In genomic region chr15:74851960-74852359, GRCh38 we compare ENCODE assay signal across 34 cellular contexts. TPM values are rescaled to one million over a fixed set of nuclear protein-coding genes. Genes with fewer than 3 reads are reported as not detected.
"Had no signal": no experiment of that assay in that cellular context is flagged by ENCODE, and none has a peak within 500 bp of the region (broad histone marks: within the 10 kb centered on the region; RNA-seq: fewer than 3 reads in every experiment).

No MANE protein-coding gene starts in this region.

- H3K27ac ChIP-seq: gastrocnemius medialis, left ventricle myocardium inferior, neutrophil, ovary, tibial nerve, WERI-Rb-1 had no signal

- H3K4me3 ChIP-seq: gastrocnemius medialis, left ventricle myocardium inferior, ovary, skin epidermis, tibial nerve had no signal

- H3K27me3 Mint-ChIP-seq: activated CD4-positive, alpha-beta memory T cell treated with anti-CD3 and anti-CD28 coated beads for 36 hours; activated naive CD8-positive, alpha-beta T cell treated with anti-CD3 and anti-CD28 coated beads, Interleukin-2, amount 50 U/mL, for 24 hours; effector memory CD8-positive, alpha-beta T cell; progenitor cell of endocrine pancreas; T-helper 17 cell had no signal

- H3K36me3 ChIP-seq: ovary had no signal

- DNase-seq: activated CD4-positive, alpha-beta memory T cell treated with anti-CD3 and anti-CD28 coated beads for 36 hours; activated CD4-positive, alpha-beta T cell treated with anti-CD3 and anti-CD28 coated beads for 48 hours; activated CD8-positive, alpha-beta memory T cell treated with anti-CD3 and anti-CD28 coated beads, Interleukin-2, amount 50 U/mL, for 4 hours; activated naive CD8-positive, alpha-beta T cell treated with anti-CD3 and anti-CD28 coated beads, Interleukin-2, amount 50 U/mL, for 24 hours; activated T-cell treated with anti-CD3 and anti-CD28 coated beads, Interleukin-2, amount 50 U/mL, for 4 hours; amygdala; caudate nucleus; cortex of kidney; effector memory CD8-positive, alpha-beta T cell; gastrocnemius medialis; glutamatergic neuron; left ventricle myocardium inferior; ovary; retina; stimulated activated CD4-positive, alpha-beta T cell treated with anti-CD3 and anti-CD28 coated beads, Interleukin-12 subunit alpha, Interleukin-12 subunit beta, amount 100 ng/mL, for 4 hours; stimulated activated CD4-positive, alpha-beta T cell treated with anti-CD3 and anti-CD28 coated beads, Interleukin-4, amount 100 ng/mL, for 1 hour; T-helper 17 cell; T1000; WERI-Rb-1 had no signal

- H3K27me3 ChIP-seq: gastrocnemius medialis, neutrophil, ovary, tibial nerve had no signal

- FAIRE-seq: islet of Langerhans had no signal

- H3K4me3 Mint-ChIP-seq: activated CD4-positive, alpha-beta memory T cell treated with anti-CD3 and anti-CD28 coated beads for 36 hours; activated naive CD8-positive, alpha-beta T cell treated with anti-CD3 and anti-CD28 coated beads, Interleukin-2, amount 50 U/mL, for 24 hours; activated T-cell treated with anti-CD3 and anti-CD28 coated beads, Interleukin-2, amount 50 U/mL, for 4 hours; effector memory CD8-positive, alpha-beta T cell; nephron; T-helper 17 cell had no signal

- H3K9me3 Mint-ChIP-seq: activated CD4-positive, alpha-beta memory T cell treated with anti-CD3 and anti-CD28 coated beads for 36 hours; activated naive CD8-positive, alpha-beta T cell treated with anti-CD3 and anti-CD28 coated beads, Interleukin-2, amount 50 U/mL, for 24 hours; activated T-cell treated with anti-CD3 and anti-CD28 coated beads, Interleukin-2, amount 50 U/mL, for 4 hours; activated T-helper 2 cell treated with anti-CD3 and anti-CD28 coated beads, Interferon-gamma antibody, Interleukin-2, Interleukin-4, amounts not matched to agents 10 μg/mL and 5 μg/mL and 100 μg/mL, durations not matched to agents 14 hours and 24 hours and 36 hours; effector memory CD8-positive, alpha-beta T cell; nephron had no signal

- ATAC-seq: activated CD4-positive, CD25-positive, alpha-beta regulatory T cell treated with anti-CD3 and anti-CD28 coated beads, Interleukin-2, amount 50 U/mL, for 24 hours; activated naive CD8-positive, alpha-beta T cell treated with anti-CD3 and anti-CD28 coated beads, Interleukin-2, amount 50 U/mL, for 24 hours; activated T-cell treated with anti-CD3 and anti-CD28 coated beads, Interleukin-2, amount 50 U/mL, for 4 hours; effector memory CD8-positive, alpha-beta T cell; gastrocnemius medialis; sciatic nerve; T-helper 17 cell had no signal

- H3K9me3 ChIP-seq: gastrocnemius medialis, left ventricle myocardium inferior, neutrophil, ovary, tibial nerve had no signal

- H3K27ac Mint-ChIP-seq: activated naive CD8-positive, alpha-beta T cell treated with anti-CD3 and anti-CD28 coated beads, Interleukin-2, amount 50 U/mL, for 24 hours; activated T-helper 2 cell treated with anti-CD3 and anti-CD28 coated beads, Interferon-gamma antibody, Interleukin-2, Interleukin-4, amounts not matched to agents 10 μg/mL and 5 μg/mL and 100 μg/mL, durations not matched to agents 14 hours and 24 hours and 36 hours; nephron; progenitor cell of endocrine pancreas; T-helper 17 cell had no signal

RNA-seq across cellular contexts. Expression of gene CPLX3, which starts 25.5 kb away (rescaled TPM):
- total RNA-seq: activated CD4-positive, alpha-beta memory T cell treated with anti-CD3 and anti-CD28 coated beads for 36 hours; activated CD8-positive, alpha-beta memory T cell treated with anti-CD3 and anti-CD28 coated beads for 36 hours; chondrocyte; gastrocnemius medialis; lung microvascular endothelial cell; mucosa of gallbladder; ovary; progenitor cell of endocrine pancreas; sciatic nerve; tibial nerve; urinary bladder had no signal
- polyA plus RNA-seq: ovary had no signal

RNA-seq across cellular contexts. Expression of gene LMAN1L, which starts 39.3 kb away (rescaled TPM):
- total RNA-seq: activated CD4-positive, alpha-beta memory T cell treated with anti-CD3 and anti-CD28 coated beads for 36 hours; chondrocyte; gastrocnemius medialis; lung microvascular endothelial cell; mucosa of gallbladder; ovary; progenitor cell of endocrine pancreas; sciatic nerve; temporal lobe had no signal
- polyA plus RNA-seq: ovary had no signal
